8 cellular contexts compared by ENCODE assay signal in the genomic region with DNA sequence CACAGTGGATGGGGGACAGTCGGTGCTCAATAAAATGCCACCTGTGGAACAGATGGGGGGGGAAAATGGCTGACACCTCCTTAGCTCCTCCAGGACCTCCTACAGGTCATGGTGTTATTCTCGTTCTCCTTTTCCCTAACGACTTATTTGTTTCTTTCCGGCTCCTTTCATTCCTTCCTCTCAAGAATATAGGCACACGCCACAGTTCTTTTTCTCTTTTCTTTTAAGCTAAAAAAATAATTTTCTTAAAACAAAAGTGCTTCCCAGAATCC. TPM values are rescaled to one million over a fixed set of nuclear protein-coding genes. Genes with fewer than 3 reads are reported as not detected.
DNase-seq lines count a peak whose midpoint lies in the region; ATAC-seq and TF ChIP-seq lines count a peak whose summit lies in the region.

No MANE protein-coding gene starts in this region.

- H3K36me3 ChIP-seq in Karpas-422 (ENCODE audit: insufficient read depth, low read length) (no peaks in the 10 kb centered on the region), neural progenitor cell (no peaks in the 10 kb centered on the region)

- in situ Hi-C loops in Caki2 (cut with HindIII; ENCODE audit: low pct_unique_long_range_greater_than_20kb, low sequenced_read_pairs) = no loop called here

- intact Hi-C loops in dendritic cell treated with granulocyte-macrophage colony-stimulating factor and Interleukin-4, amounts not matched to agents 40 ng/mL and 50 ng/mL, for 4 days (cut with micrococcal nuclease) = loop anchor here (2.0 to 5.0 kb wide), 3 partner anchors 135 to 700 kb away; a partner anchor contains a TSS

- H3K79me2 ChIP-seq in Karpas-422 (ENCODE audit: low read length) (peaks cover 18% of the 10 kb centered on the region), neural progenitor cell (ENCODE audit: low read depth) (peaks cover 5% of the 10 kb centered on the region)

- ATAC-seq in HG03439 (IDR thresholded peaks at IDR 0.05; ENCODE audit: unreplicated experiment) = no peak

- no peaks in the 10 kb centered on the region for H3K27me3 Mint-ChIP-seq in dendritic cell treated with granulocyte-macrophage colony-stimulating factor and Interleukin-4, amounts not matched to agents 40 ng/mL and 50 ng/mL, for 4 days
- H3K27me3 Mint-ChIP-seq in neural progenitor cell (ENCODE audit: insufficient read depth, low read depth) = peaks cover 15% of the 10 kb centered on the region

- H3K9me3 Mint-ChIP-seq in dendritic cell treated with granulocyte-macrophage colony-stimulating factor and Interleukin-4, amounts not matched to agents 40 ng/mL and 50 ng/mL, for 4 days = no peaks in the 10 kb centered on the region
- H3K9me3 Mint-ChIP-seq in neural progenitor cell = peaks cover 8% of the 10 kb centered on the region

- no peaks in the 10 kb centered on the region for H3K9me3 ChIP-seq in Karpas-422 (ENCODE audit: low read length)
- no peaks in the 10 kb centered on the region for H3K9me3 ChIP-seq in neural progenitor cell (ENCODE audit: low read depth)

- H3F3A ChIP-seq in neural progenitor cell (ENCODE audit: low read depth) = peaks cover 11% of the 10 kb centered on the region

- peak overlapping the region; percentile 99 for H3K4me2 ChIP-seq in Karpas-422 (ENCODE audit: low read depth, low read length, poor library complexity, severe bottlenecking)
- peak overlapping the region; percentile 82 for H3K4me2 ChIP-seq in neural progenitor cell

- H4K20me1 ChIP-seq in Karpas-422 (ENCODE audit: insufficient read depth, low read depth, low read length) = no peaks in the 10 kb centered on the region
- peaks cover 9% of the 10 kb centered on the region for H4K20me1 ChIP-seq in neural progenitor cell (ENCODE audit: low read depth)

- DNase-seq in Caki2 (ENCODE audit: low read depth) = peak; percentile 4
- no peak for DNase-seq in Karpas-422
- peak; percentile 19 for DNase-seq in neural progenitor cell (ENCODE audit: low spot score)
- no peak for DNase-seq in HPDE6-E6E7 (ENCODE audit: extremely low spot score)
- DNase-seq in stimulated activated CD4-positive, alpha-beta T cell treated with anti-CD3 and anti-CD28 coated beads, Interleukin-12 subunit alpha, Interleukin-12 subunit beta, amount 100 ng/mL, for 4 hours = no peak
- DNase-seq in NCI-H748 treated with DMSO at 0.1 percent for 48 hours (lab: John Stamatoyannopoulos, UW) = no peak

- H3K4me3 ChIP-seq in Karpas-422 (ENCODE audit: low read length) = peak overlapping the region; percentile 93; the same call in 1 of the 2 replicates
- H3K4me3 ChIP-seq in neural progenitor cell = no peak overlapping the region

- H3K4me1 Mint-ChIP-seq in dendritic cell treated with granulocyte-macrophage colony-stimulating factor and Interleukin-4, amounts not matched to agents 40 ng/mL and 50 ng/mL, for 4 days (ENCODE audit: low read depth) = peaks cover 68% of the 10 kb centered on the region
- peaks cover 34% of the 10 kb centered on the region for H3K4me1 Mint-ChIP-seq in neural progenitor cell

- H3K27ac Mint-ChIP-seq in dendritic cell treated with granulocyte-macrophage colony-stimulating factor and Interleukin-4, amounts not matched to agents 40 ng/mL and 50 ng/mL, for 4 days = peak overlapping the region; percentile 94
- H3K27ac Mint-ChIP-seq in neural progenitor cell = no peak overlapping the region

- peak overlapping the region; percentile 91 for H3K4me3 Mint-ChIP-seq in dendritic cell treated with granulocyte-macrophage colony-stimulating factor and Interleukin-4, amounts not matched to agents 40 ng/mL and 50 ng/mL, for 4 days
- peak overlapping the region; percentile 88 for H3K4me3 Mint-ChIP-seq in neural progenitor cell

- no peaks in the 10 kb centered on the region for H3K27me3 ChIP-seq in Karpas-422 (ENCODE audit: low read length)
- H3K27me3 ChIP-seq in neural progenitor cell = peaks cover 9% of the 10 kb centered on the region

- H3K36me3 Mint-ChIP-seq in dendritic cell treated with granulocyte-macrophage colony-stimulating factor and Interleukin-4, amounts not matched to agents 40 ng/mL and 50 ng/mL, for 4 days (ENCODE audit: low read depth) = peaks cover 35% of the 10 kb centered on the region
- peaks cover 8% of the 10 kb centered on the region for H3K36me3 Mint-ChIP-seq in neural progenitor cell

- H2AFZ ChIP-seq in Karpas-422 (ENCODE audit: low read length) = no peak overlapping the region; the same call in 1 of the 2 replicates
- peak overlapping the region; percentile 94 for H2AFZ ChIP-seq in neural progenitor cell (replicated peaks)

- H3K4me1 ChIP-seq in Karpas-422 (ENCODE audit: low read length) = peaks cover 43% of the 10 kb centered on the region
- peaks cover 22% of the 10 kb centered on the region for H3K4me1 ChIP-seq in neural progenitor cell

- H3K9ac ChIP-seq in Karpas-422 (ENCODE audit: low read length) (peak overlapping the region; percentile 89), neural progenitor cell (no peak overlapping the region)

- TF ChIP-seq CTCF in neural progenitor cell (IDR thresholded peaks at IDR 0.05) = no peak

- H3K27ac ChIP-seq in Karpas-422 (ENCODE audit: low read length) = no peak overlapping the region
- no peak overlapping the region for H3K27ac ChIP-seq in neural progenitor cell

- no peaks in the 10 kb centered on the region for H3K9me2 ChIP-seq in Karpas-422 (replicated peaks; ENCODE audit: insufficient read depth, low read length)

RNA-seq across cellular contexts. Expression of a gene that starts 1.4 kb away (rescaled TPM):
- total RNA-seq in Caki2 (2014; rRNA removed; shearing (Covaris generic); ENCODE audit: low replicate concordance) = 53.4 and 54.7 TPM in 2 replicates
- 147 and 246 TPM in 2 replicates for total RNA-seq in Karpas-422 (2014; rRNA removed; shearing (Covaris generic); ENCODE audit: low replicate concordance)
- 28.9 and 37.2 TPM in 2 replicates for total RNA-seq in neural progenitor cell (ENCODE audit: low replicate concordance)

RNA-seq across cellular contexts. Expression of a gene that starts 41.5 kb away (rescaled TPM):
- 9.9 and 19.3 TPM in 2 replicates for total RNA-seq in Caki2 (2014; rRNA removed; shearing (Covaris generic); ENCODE audit: low replicate concordance)
- total RNA-seq in Karpas-422 (2014; rRNA removed; shearing (Covaris generic); ENCODE audit: low replicate concordance) = 18.5 and 19.5 TPM in 2 replicates
- total RNA-seq in neural progenitor cell (ENCODE audit: low replicate concordance) = 49.3 and 78.0 TPM in 2 replicates

Comparison
In these comparisons a context has a peak if more than half of its experiments do, and no peak if none do; other contexts are left out.
1. DNase-seq: peak in Caki2 (single experiment) and neural progenitor cell (single experiment); none in Karpas-422 (single experiment), HPDE6-E6E7 (single experiment), stimulated activated CD4-positive, alpha-beta T cell treated with anti-CD3 and anti-CD28 coated beads, Interleukin-12 subunit alpha, Interleukin-12 subunit beta, amount 100 ng/mL, for 4 hours (single experiment) and NCI-H748 treated with DMSO at 0.1 percent for 48 hours (single experiment).